In the genomic region with DNA sequence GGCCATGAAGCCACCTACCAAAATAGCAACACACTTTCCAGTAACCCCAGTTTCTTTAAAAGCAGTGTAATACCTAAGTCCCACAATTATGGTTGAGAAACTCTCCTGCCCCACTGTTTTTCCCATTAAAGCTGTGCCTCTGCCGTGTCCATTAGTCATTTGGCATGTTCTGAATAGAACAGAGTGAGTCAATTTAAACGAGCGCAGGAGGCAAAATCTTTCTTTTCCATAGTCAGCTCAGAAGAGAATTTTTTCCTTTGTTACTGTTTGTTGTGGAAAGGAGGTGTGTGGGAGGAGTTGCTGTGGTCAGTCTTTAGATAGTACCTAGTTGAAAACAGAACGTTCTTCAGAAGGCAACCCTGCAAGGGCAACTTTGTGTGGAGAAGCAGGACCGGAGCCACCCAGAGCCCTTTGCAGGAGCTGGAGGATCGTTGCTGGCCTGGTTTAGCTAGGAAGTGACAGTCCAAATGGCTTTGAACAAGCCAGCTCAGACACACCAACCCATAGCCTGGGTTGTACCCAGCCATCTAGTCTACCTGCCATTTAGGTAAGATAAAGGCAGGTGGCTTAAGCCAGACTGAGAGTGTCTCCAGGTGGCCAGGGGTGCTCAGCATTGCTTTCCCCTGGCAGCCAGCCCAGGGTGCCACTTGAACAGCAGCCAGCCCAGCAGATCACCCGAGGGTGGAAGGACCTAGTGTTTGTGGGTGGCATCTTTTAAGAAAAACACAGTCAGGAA, we compare ENCODE assay signal across 9 cellular contexts. TPM values are rescaled to one million over a fixed set of nuclear protein-coding genes. Genes with fewer than 3 reads are reported as not detected.
A peak's percentile ranks its signal among the peaks of the same experiment; 100 is the strongest.
DNase-seq lines count a peak whose midpoint lies in the region; ATAC-seq and TF ChIP-seq lines count a peak whose summit lies in the region.
"Had no signal": no experiment of that assay in that cellular context is flagged by ENCODE, and none has a peak within 500 bp of the region (broad histone marks: within the 10 kb centered on the region; RNA-seq: fewer than 3 reads in every experiment).

No MANE protein-coding gene starts in this region.

- ATAC-seq in HG02852 (IDR thresholded peaks at IDR 0.05; ENCODE audit: unreplicated experiment) = no peak

- TF ChIP-seq POLR2A in thyroid gland (IDR thresholded peaks at IDR 0.05) = no peak

- TF ChIP-seq CTCF in foreskin fibroblast (IDR thresholded peaks at IDR 0.05; ENCODE audit: low read depth, low read length) (no peak), thyroid gland (IDR thresholded peaks at IDR 0.05) (peak in 3 of 6 experiments; percentile 12 to 32 (median 28)), Caco-2 (IDR thresholded peaks at IDR 0.05; ENCODE audit: insufficient read depth in 1 of 2, low read depth in 1 of 2, low read length in 1 of 2, severe bottlenecking in 1 of 2, unreplicated experiment in 1 of 2) (no peak)

- no peak overlapping the region for H2BK120ac ChIP-seq in neuronal stem cell (ENCODE audit: low read depth, low read length)

- no peak overlapping the region for H3K9ac ChIP-seq in neuronal stem cell (ENCODE audit: low read depth, low read length, poor library complexity)

- no peak overlapping the region for H3K4me3 Mint-ChIP-seq in activated CD4-positive, alpha-beta memory T cell treated with anti-CD3 and anti-CD28 coated beads for 36 hours
- no peak overlapping the region for H3K4me3 Mint-ChIP-seq in activated CD4-positive, alpha-beta memory T cell treated with anti-CD3 and anti-CD28 coated beads, Interleukin-2, amount 10 ng/mL, durations not matched to agents 7 days and 5 days
- H3K4me3 Mint-ChIP-seq in Caco-2 (ENCODE audit: unreplicated experiment) = no peak overlapping the region

- H2BK15ac ChIP-seq in neuronal stem cell (ENCODE audit: low read length) = no peak overlapping the region

- intact Hi-C loops in activated CD4-positive, alpha-beta memory T cell treated with anti-CD3 and anti-CD28 coated beads for 36 hours (cut with micrococcal nuclease) = loop anchor here (1.0 to 2.0 kb wide), 2 partner anchors 21 to 28 kb away; no protein-coding TSS in a partner anchor
- intact Hi-C loops in thyroid gland (cut with DNase I) = no loop called here
- intact Hi-C loops in Caco-2 (cut with micrococcal nuclease; ENCODE audit: unreplicated experiment) = no loop called here

- H3K4me1 ChIP-seq in thyroid gland = peaks cover 32 to 43% of the 10 kb centered on the region in 2 donors
- peaks cover 0 to 15% of the 10 kb centered on the region in 2 donors for H3K4me1 ChIP-seq in neuronal stem cell (ENCODE audit: control insufficient read depth in 2 of 2, insufficient read depth in 1 of 2, low read depth in 1 of 2, low read length in 2 of 2)
- H3K4me1 ChIP-seq in Caco-2 = peaks cover 6% of the 10 kb centered on the region; the same call in 1 of the 2 replicates

- peak; percentile 16 for DNase-seq in activated CD4-positive, alpha-beta memory T cell treated with anti-CD3 and anti-CD28 coated beads for 36 hours
- DNase-seq in activated CD4-positive, alpha-beta memory T cell treated with anti-CD3 and anti-CD28 coated beads, Interleukin-2, amount 10 ng/mL, durations not matched to agents 7 days and 5 days = no peak
- DNase-seq in RPMI8226 (peak; percentile 87), foreskin fibroblast (peak; percentile 2 to 6), thyroid gland (peak; percentile 93 to 94), neuronal stem cell (ENCODE audit: low spot score) (no peak), Caco-2 (no peak)
- DNase-seq: esophagus squamous epithelium had no signal

- no peak overlapping the region for H3K27ac Mint-ChIP-seq in activated CD4-positive, alpha-beta memory T cell treated with anti-CD3 and anti-CD28 coated beads for 36 hours
- H3K27ac Mint-ChIP-seq in activated CD4-positive, alpha-beta memory T cell treated with anti-CD3 and anti-CD28 coated beads, Interleukin-2, amount 10 ng/mL, durations not matched to agents 7 days and 5 days = no peak overlapping the region
- H3K27ac Mint-ChIP-seq in Caco-2 (ENCODE audit: unreplicated experiment) = no peak overlapping the region

- no peak overlapping the region for H3K4me3 ChIP-seq in foreskin fibroblast (ENCODE audit: low read depth in 1 of 2, low read length in 2 of 2)
- no peak overlapping the region for H3K4me3 ChIP-seq in thyroid gland (replicated peaks in 1 of 3)
- no peak overlapping the region for H3K4me3 ChIP-seq in neuronal stem cell (ENCODE audit: low read length in 2 of 2)
- no peak overlapping the region for H3K4me3 ChIP-seq in Caco-2 (ENCODE audit: low read depth, low read length)
- H3K4me3 ChIP-seq: esophagus squamous epithelium had no signal

- no TSS peak for BruUV-seq in Caco-2 (replicated peaks; lab: Mats Ljungman, UMichigan)

- peaks cover 11% of the 10 kb centered on the region for H3K4me1 Mint-ChIP-seq in activated CD4-positive, alpha-beta memory T cell treated with anti-CD3 and anti-CD28 coated beads for 36 hours (ENCODE audit: low read depth)
- H3K4me1 Mint-ChIP-seq in activated CD4-positive, alpha-beta memory T cell treated with anti-CD3 and anti-CD28 coated beads, Interleukin-2, amount 10 ng/mL, durations not matched to agents 7 days and 5 days = no peaks in the 10 kb centered on the region
- peaks cover 6% of the 10 kb centered on the region for H3K4me1 Mint-ChIP-seq in Caco-2 (ENCODE audit: low read depth, unreplicated experiment)

- H3K27me3 ChIP-seq in thyroid gland (no peaks in the 10 kb centered on the region), neuronal stem cell (ENCODE audit: control insufficient read depth in 3 of 3, insufficient read depth in 3 of 3, low read depth in 1 of 3, low read length in 3 of 3) (peaks cover 0 to 50% (median 0%) of the 10 kb centered on the region in 3 experiments), Caco-2 (replicated peaks; ENCODE audit: control insufficient read depth, insufficient read depth, low read length) (no peaks in the 10 kb centered on the region)
- H3K27me3 ChIP-seq: esophagus squamous epithelium had no signal

- no peak overlapping the region for H4K91ac ChIP-seq in neuronal stem cell (ENCODE audit: low read depth, low read length, poor library complexity)

- H3K9me3 ChIP-seq in thyroid gland = no peaks in the 10 kb centered on the region
- no peaks in the 10 kb centered on the region for H3K9me3 ChIP-seq in neuronal stem cell (replicated peaks in 1 of 2; ENCODE audit: control insufficient read depth in 2 of 2, insufficient read depth in 1 of 2, low read depth in 1 of 2, low read length in 2 of 2)
- H3K9me3 ChIP-seq in Caco-2 = no peaks in the 10 kb centered on the region
- H3K9me3 ChIP-seq: esophagus squamous epithelium had no signal

- H3K4me2 ChIP-seq in neuronal stem cell (ENCODE audit: insufficient read depth, low read length, poor library complexity, severe bottlenecking) = no peak overlapping the region

- H3K14ac ChIP-seq in neuronal stem cell (ENCODE audit: low read length) = no peak overlapping the region

- 48 to 55% methylated on average over 7 of the region's 7 CpGs for WGBS in thyroid gland, 2 donors
- WGBS in neuronal stem cell (ENCODE audit: extremely low coverage in 2 of 2, insufficient read length in 2 of 2, insufficient replicate concordance in 1 of 2), 2 donors = no CpG with 5 or more reads among the region's 7 CpGs

- H4K8ac ChIP-seq in neuronal stem cell (ENCODE audit: low read depth, low read length) = no peak overlapping the region

- H2BK12ac ChIP-seq in neuronal stem cell (ENCODE audit: low read length) = no peak overlapping the region

- H3K4ac ChIP-seq in neuronal stem cell (ENCODE audit: low read length) = no peak overlapping the region

- no peak overlapping the region for H3K23ac ChIP-seq in neuronal stem cell (ENCODE audit: low read depth, low read length, poor library complexity)

- no peaks in the 10 kb centered on the region for H3K79me1 ChIP-seq in neuronal stem cell (ENCODE audit: low read depth, low read length)

- no peaks in the 10 kb centered on the region for H3K36me3 ChIP-seq in thyroid gland
- no peaks in the 10 kb centered on the region for H3K36me3 ChIP-seq in neuronal stem cell (replicated peaks in 1 of 2; ENCODE audit: control insufficient read depth in 2 of 2, insufficient read depth in 2 of 2, low read length in 2 of 2)
- no peaks in the 10 kb centered on the region for H3K36me3 ChIP-seq in Caco-2 (ENCODE audit: control insufficient read depth, insufficient read depth, low read length)
- H3K36me3 ChIP-seq: esophagus squamous epithelium had no signal

- H3K27ac ChIP-seq in thyroid gland (peak overlapping the region; percentile 0 to 42 (median 16)), neuronal stem cell (replicated peaks; ENCODE audit: low read length) (no peak overlapping the region)

- H3K18ac ChIP-seq in neuronal stem cell (ENCODE audit: low read length) = no peak overlapping the region

- no peaks in the 10 kb centered on the region for H3K36me3 Mint-ChIP-seq in activated CD4-positive, alpha-beta memory T cell treated with anti-CD3 and anti-CD28 coated beads for 36 hours
- H3K36me3 Mint-ChIP-seq in activated CD4-positive, alpha-beta memory T cell treated with anti-CD3 and anti-CD28 coated beads, Interleukin-2, amount 10 ng/mL, durations not matched to agents 7 days and 5 days (ENCODE audit: low read depth) = no peaks in the 10 kb centered on the region
- H3K36me3 Mint-ChIP-seq in Caco-2 (ENCODE audit: insufficient read depth, unreplicated experiment) = no peaks in the 10 kb centered on the region

- CTCF ChIA-PET in activated CD4-positive, alpha-beta memory T cell treated with anti-CD3 and anti-CD28 coated beads for 36 hours (lab: Charles Lee) = interaction anchor here (0.8 to 2.2 kb wide), 4 partner anchors 31 to 467 kb away, joined by 3 to 8 read pairs (median 4); no protein-coding TSS in a partner anchor
- CTCF ChIA-PET in activated CD4-positive, alpha-beta memory T cell treated with anti-CD3 and anti-CD28 coated beads, Interleukin-2, amount 10 ng/mL, durations not matched to agents 7 days and 5 days (lab: Charles Lee) = interaction anchor here (0.8 kb wide), 1 partner anchor 219 kb away, joined by 3 read pairs; no protein-coding TSS in a partner anchor
- CTCF ChIA-PET in Caco-2 (lab: Charles Lee) = no interaction called here

- H2AFZ ChIP-seq in neuronal stem cell (ENCODE audit: low read length) = no peak overlapping the region

- H2AK5ac ChIP-seq in neuronal stem cell (ENCODE audit: low read depth, low read length) = no peak overlapping the region

- H3K27me3 Mint-ChIP-seq in activated CD4-positive, alpha-beta memory T cell treated with anti-CD3 and anti-CD28 coated beads for 36 hours = no peaks in the 10 kb centered on the region
- peaks cover 5% of the 10 kb centered on the region for H3K27me3 Mint-ChIP-seq in activated CD4-positive, alpha-beta memory T cell treated with anti-CD3 and anti-CD28 coated beads, Interleukin-2, amount 10 ng/mL, durations not matched to agents 7 days and 5 days
- no peaks in the 10 kb centered on the region for H3K27me3 Mint-ChIP-seq in Caco-2 (ENCODE audit: insufficient read depth, unreplicated experiment)

- POLR2A ChIA-PET in activated CD4-positive, alpha-beta memory T cell treated with anti-CD3 and anti-CD28 coated beads for 36 hours (lab: Charles Lee) = interaction anchor here (1.1 kb wide), 1 partner anchor 84 kb away, joined by 3 read pairs; no protein-coding TSS in a partner anchor
- POLR2A ChIA-PET in activated CD4-positive, alpha-beta memory T cell treated with anti-CD3 and anti-CD28 coated beads, Interleukin-2, amount 10 ng/mL, durations not matched to agents 7 days and 5 days (lab: Charles Lee) = interaction anchor here (1.0 kb wide), 1 partner anchor 15 kb away, joined by 4 read pairs; no protein-coding TSS in a partner anchor
- POLR2A ChIA-PET in Caco-2 (lab: Charles Lee) = no interaction called here

- no peak overlapping the region for H2BK5ac ChIP-seq in neuronal stem cell (ENCODE audit: low read length)

- H3K9me3 Mint-ChIP-seq in activated CD4-positive, alpha-beta memory T cell treated with anti-CD3 and anti-CD28 coated beads for 36 hours = no peaks in the 10 kb centered on the region
- H3K9me3 Mint-ChIP-seq in activated CD4-positive, alpha-beta memory T cell treated with anti-CD3 and anti-CD28 coated beads, Interleukin-2, amount 10 ng/mL, durations not matched to agents 7 days and 5 days = no peaks in the 10 kb centered on the region
- H3K9me3 Mint-ChIP-seq in Caco-2 (ENCODE audit: unreplicated experiment) = no peaks in the 10 kb centered on the region

RNA-seq across cellular contexts. Expression of gene GADD45G, which starts 30.4 kb away (rescaled TPM):
- 1 to 10 TPM; 5.1 to 5.7 TPM for total RNA-seq in activated CD4-positive, alpha-beta memory T cell treated with anti-CD3 and anti-CD28 coated beads for 36 hours
- total RNA-seq in activated CD4-positive, alpha-beta memory T cell treated with anti-CD3 and anti-CD28 coated beads, Interleukin-2, amount 10 ng/mL, durations not matched to agents 7 days and 5 days = 10 to 100 TPM; 40.0 to 40.4 TPM
- total RNA-seq in thyroid gland (10 to 100 TPM in 3 of 4 donors, 1 to 10 TPM in 1; 8.3 to 27.2 (median 14.4) TPM), Caco-2 (2022) (3.7 and 5.4 TPM in 2 replicates)
- 0.79 TPM for polyA plus RNA-seq in neuronal stem cell (2013, experiment 1 of 2)
- 0.61 TPM for polyA plus RNA-seq in neuronal stem cell (2013, experiment 2 of 2)

Comparison
In these comparisons a context has a peak if more than half of its experiments do, and no peak if none do; other contexts are left out.
1. DNase-seq: peak in activated CD4-positive, alpha-beta memory T cell treated with anti-CD3 and anti-CD28 coated beads for 36 hours (single experiment), RPMI8226 (single experiment), foreskin fibroblast (2 of 2) and thyroid gland (2 of 2); none in activated CD4-positive, alpha-beta memory T cell treated with anti-CD3 and anti-CD28 coated beads, Interleukin-2, amount 10 ng/mL, durations not matched to agents 7 days and 5 days (single experiment), neuronal stem cell (single experiment) and Caco-2 (0 of 2).